In the genomic region with DNA sequence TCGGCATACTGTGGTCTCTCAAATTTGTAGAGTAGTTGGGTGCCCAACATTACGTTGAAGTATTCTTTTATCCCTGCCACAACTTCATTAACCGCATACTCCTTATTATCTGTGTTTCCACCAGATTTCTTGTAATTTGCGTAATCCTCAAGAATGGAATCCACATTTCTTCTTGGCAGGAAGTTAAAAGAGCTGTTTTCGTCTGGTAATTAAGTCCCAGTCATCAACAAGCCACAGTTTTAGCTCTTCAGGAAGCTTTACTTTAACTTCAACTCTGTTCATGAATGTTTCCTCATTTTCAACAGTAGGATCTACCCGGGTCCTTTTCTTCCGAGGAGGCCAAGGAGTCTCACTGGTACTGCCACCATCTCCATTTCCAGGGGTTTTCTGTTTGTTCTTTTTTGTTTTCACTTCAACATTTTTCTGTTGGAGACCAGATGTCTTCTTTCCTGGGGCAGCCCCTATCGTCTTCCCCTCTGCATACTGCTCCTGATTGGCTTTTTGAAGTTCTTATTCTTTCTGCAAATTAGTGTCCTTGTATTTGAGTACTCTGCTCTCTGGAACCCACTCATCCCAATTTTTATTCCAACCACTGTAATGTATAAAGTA, we compare ENCODE assay signal across 14 cellular contexts. TPM values are rescaled to one million over a fixed set of nuclear protein-coding genes. Genes with fewer than 3 reads are reported as not detected.
DNase-seq lines count a peak whose midpoint lies in the region; ATAC-seq and TF ChIP-seq lines count a peak whose summit lies in the region.
"Had no signal": no experiment of that assay in that cellular context is flagged by ENCODE, and none has a peak within 500 bp of the region (broad histone marks: within the 10 kb centered on the region; RNA-seq: fewer than 3 reads in every experiment).

No MANE protein-coding gene starts in this region.

- DNase-seq in activated CD8-positive, alpha-beta memory T cell treated with anti-CD3 and anti-CD28 coated beads, Interleukin-2, amount 10 ng/mL, durations not matched to agents 7 days and 5 days, result no peak
- DNase-seq in activated CD8-positive, alpha-beta memory T cell treated with anti-CD3 and anti-CD28 coated beads, Interleukin-2, amount 50 U/mL, for 4 hours, result no peak
- no peak for DNase-seq in central memory CD8-positive, alpha-beta T cell (ENCODE audit: low spot score in 2 of 2)
- DNase-seq in WERI-Rb-1 (no peak), cerebellar cortex (ENCODE audit: low spot score) (no peak)
- DNase-seq: NCI-H1092 treated with DMSO at 0.1 percent for 48 hours, right cardiac atrium had no signal

- H3K36me3 Mint-ChIP-seq in activated CD8-positive, alpha-beta memory T cell treated with anti-CD3 and anti-CD28 coated beads, Interleukin-2, amount 10 ng/mL, durations not matched to agents 7 days and 5 days, result peaks cover 77% of the 10 kb centered on the region
- peaks cover 4% of the 10 kb centered on the region for H3K36me3 Mint-ChIP-seq in central memory CD8-positive, alpha-beta T cell (ENCODE audit: insufficient read depth)

- no peaks in the 10 kb centered on the region for H3K9me2 ChIP-seq in OCI-LY1 (ENCODE audit: low read depth, low read length)

- no peak overlapping the region for H3K4me3 Mint-ChIP-seq in activated CD8-positive, alpha-beta memory T cell treated with anti-CD3 and anti-CD28 coated beads, Interleukin-2, amount 10 ng/mL, durations not matched to agents 7 days and 5 days
- H3K4me3 Mint-ChIP-seq in central memory CD8-positive, alpha-beta T cell, result no peak overlapping the region
- H3K4me3 Mint-ChIP-seq: neural progenitor cell had no signal

- no peaks in the 10 kb centered on the region for H3F3A ChIP-seq in OCI-LY1 (ENCODE audit: insufficient read depth, low read length)

- no peak for TF ChIP-seq CTCF in OCI-LY1 (IDR thresholded peaks at IDR 0.05; ENCODE audit: low read length)
- TF ChIP-seq CTCF in neutrophil (IDR thresholded peaks at IDR 0.05), result no peak
- TF ChIP-seq CTCF in WERI-Rb-1 (IDR thresholded peaks at IDR 0.05; ENCODE audit: low read depth, low read length), result no peak

- no peaks in the 10 kb centered on the region for H3K4me1 ChIP-seq in OCI-LY1 (ENCODE audit: insufficient read depth, low read length, severe bottlenecking)
- H3K4me1 ChIP-seq in neutrophil (ENCODE audit: control insufficient read depth in 1 of 2, insufficient read depth in 1 of 2, low read depth in 1 of 2, low read length in 1 of 2), result peaks cover 13 to 29% of the 10 kb centered on the region in 2 experiments
- H3K4me1 ChIP-seq: ascending aorta, neural progenitor cell, suprapubic skin had no signal

- H3K27ac ChIP-seq in OCI-LY1 (ENCODE audit: low read depth, low read length, poor library complexity, severe bottlenecking) (no peak overlapping the region), neutrophil (peak overlapping the region; percentile 27), WERI-Rb-1 (no peak overlapping the region)
- H3K27ac ChIP-seq: ascending aorta, neural progenitor cell, suprapubic skin had no signal

- H3K9ac ChIP-seq in OCI-LY1 (ENCODE audit: low read length), result no peak overlapping the region
- H3K9ac ChIP-seq: neural progenitor cell had no signal

- H3K36me3 ChIP-seq in OCI-LY1 (ENCODE audit: insufficient read depth, low read length) (no peaks in the 10 kb centered on the region), neutrophil (no peaks in the 10 kb centered on the region), WERI-Rb-1 (no peaks in the 10 kb centered on the region)
- H3K36me3 ChIP-seq: ascending aorta, neural progenitor cell, suprapubic skin had no signal

- CTCF ChIA-PET in activated CD8-positive, alpha-beta memory T cell treated with anti-CD3 and anti-CD28 coated beads, Interleukin-2, amount 10 ng/mL, durations not matched to agents 7 days and 5 days (lab: Charles Lee), result no interaction called here

- H3K79me2 ChIP-seq in OCI-LY1 (ENCODE audit: insufficient read depth, low read length), result no peaks in the 10 kb centered on the region

- no peaks in the 10 kb centered on the region for H4K20me1 ChIP-seq in OCI-LY1 (ENCODE audit: insufficient read depth, low read length)

- no peaks in the 10 kb centered on the region for H3K27me3 Mint-ChIP-seq in activated CD8-positive, alpha-beta memory T cell treated with anti-CD3 and anti-CD28 coated beads, Interleukin-2, amount 10 ng/mL, durations not matched to agents 7 days and 5 days
- no peaks in the 10 kb centered on the region for H3K27me3 Mint-ChIP-seq in central memory CD8-positive, alpha-beta T cell
- H3K27me3 Mint-ChIP-seq: IgD-negative memory B cell had no signal

- no peaks in the 10 kb centered on the region for H3K27me3 ChIP-seq in OCI-LY1 (ENCODE audit: insufficient read depth, low read length)
- no peaks in the 10 kb centered on the region for H3K27me3 ChIP-seq in neutrophil
- H3K27me3 ChIP-seq in WERI-Rb-1 (ENCODE audit: insufficient read depth, low read depth, severe bottlenecking), result no peaks in the 10 kb centered on the region
- H3K27me3 ChIP-seq: ascending aorta, neural progenitor cell, suprapubic skin had no signal

- H3K4me3 ChIP-seq in OCI-LY1 (ENCODE audit: low read depth, low read length, poor library complexity, severe bottlenecking), result no peak overlapping the region
- no peak overlapping the region for H3K4me3 ChIP-seq in neutrophil (ENCODE audit: low read depth in 1 of 2, low read length in 1 of 2)
- no peak overlapping the region for H3K4me3 ChIP-seq in WERI-Rb-1 (ENCODE audit: low read depth, low read length)
- H3K4me3 ChIP-seq: ascending aorta, neural progenitor cell, suprapubic skin had no signal

- no peak for ATAC-seq in activated CD8-positive, alpha-beta memory T cell treated with anti-CD3 and anti-CD28 coated beads, Interleukin-2, amount 10 ng/mL, durations not matched to agents 7 days and 5 days
- no peak for ATAC-seq in central memory CD8-positive, alpha-beta T cell (replicated peaks; ENCODE audit: extremely low read depth, poor library complexity, severe bottlenecking)
- ATAC-seq in HG03432 (IDR thresholded peaks at IDR 0.05; ENCODE audit: unreplicated experiment), result no peak
- ATAC-seq: right cardiac atrium had no signal

- H3K4me1 Mint-ChIP-seq in activated CD8-positive, alpha-beta memory T cell treated with anti-CD3 and anti-CD28 coated beads, Interleukin-2, amount 10 ng/mL, durations not matched to agents 7 days and 5 days, result peaks cover 25% of the 10 kb centered on the region
- peaks cover 59% of the 10 kb centered on the region for H3K4me1 Mint-ChIP-seq in central memory CD8-positive, alpha-beta T cell
- H3K4me1 Mint-ChIP-seq: neural progenitor cell had no signal

- H3K9me3 Mint-ChIP-seq in activated CD8-positive, alpha-beta memory T cell treated with anti-CD3 and anti-CD28 coated beads, Interleukin-2, amount 10 ng/mL, durations not matched to agents 7 days and 5 days (ENCODE audit: low read depth), result peaks cover 8% of the 10 kb centered on the region
- H3K9me3 Mint-ChIP-seq in central memory CD8-positive, alpha-beta T cell, result no peaks in the 10 kb centered on the region
- H3K9me3 Mint-ChIP-seq: IgD-negative memory B cell had no signal

- 0 out of 2 replicates have a peak overlapping the region, but pooled peaks have one; percentile 70 for H2AFZ ChIP-seq in OCI-LY1 (ENCODE audit: low read length)
- H2AFZ ChIP-seq: neural progenitor cell had no signal

- no peak overlapping the region for H3K4me2 ChIP-seq in OCI-LY1 (ENCODE audit: low read length)
- H3K4me2 ChIP-seq: neural progenitor cell had no signal

- H3K9me3 ChIP-seq in OCI-LY1 (ENCODE audit: low read length), result peaks cover 2% of the 10 kb centered on the region; the same call in 1 of the 2 replicates
- no peaks in the 10 kb centered on the region for H3K9me3 ChIP-seq in neutrophil
- no peaks in the 10 kb centered on the region for H3K9me3 ChIP-seq in WERI-Rb-1 (ENCODE audit: severe bottlenecking)
- H3K9me3 ChIP-seq: ascending aorta, suprapubic skin had no signal

- peak overlapping the region; percentile 37 for H3K27ac Mint-ChIP-seq in activated CD8-positive, alpha-beta memory T cell treated with anti-CD3 and anti-CD28 coated beads, Interleukin-2, amount 10 ng/mL, durations not matched to agents 7 days and 5 days
- peak overlapping the region; percentile 29 for H3K27ac Mint-ChIP-seq in central memory CD8-positive, alpha-beta T cell (ENCODE audit: low read depth)
- H3K27ac Mint-ChIP-seq: IgD-negative memory B cell, neural progenitor cell had no signal

RNA-seq across cellular contexts. Expression of a gene that starts 30.3 kb away (rescaled TPM):
- total RNA-seq in activated CD8-positive, alpha-beta memory T cell treated with anti-CD3 and anti-CD28 coated beads, Interleukin-2, amount 10 ng/mL, durations not matched to agents 7 days and 5 days, result 10 to 100 TPM; 81.3 to 92.2 TPM
